ENCODE assay signal across 16 cellular contexts in genomic region chr4:105135746-105136145, GRCh38. TPM values are rescaled to one million over a fixed set of nuclear protein-coding genes. Genes with fewer than 3 reads are reported as not detected.
DNase-seq lines count a peak whose midpoint lies in the region; ATAC-seq, FAIRE-seq and TF ChIP-seq lines count a peak whose summit lies in the region.
"Had no signal": no experiment of that assay in that cellular context is flagged by ENCODE, and none has a peak within 500 bp of the region (broad histone marks: within the 10 kb centered on the region; RNA-seq: fewer than 3 reads in every experiment).

No MANE protein-coding gene starts in this region.

- H3K9me3 Mint-ChIP-seq in effector memory CD8-positive, alpha-beta T cell, result no peaks in the 10 kb centered on the region

- no peak for DNase-seq in GM12891 (ENCODE audit: insufficient read length, low spot score)
- DNase-seq in NOMO-1 treated with dmso at 0.1 percent for 144 hours (lab: John Stamatoyannopoulos, UW; ENCODE audit: unreplicated experiment), result peak; percentile 64
- DNase-seq in fibroblast of villous mesenchyme (ENCODE audit: low read depth), result peak; percentile 64
- no peak for DNase-seq in Right ventricle myocardium inferior (ENCODE audit: missing footprints)
- no peak for DNase-seq in effector memory CD8-positive, alpha-beta T cell
- DNase-seq in NCI-H2029 (lab: John Stamatoyannopoulos, UW), result no peak
- DNase-seq: activated T-cell treated with anti-CD3 and anti-CD28 coated beads for 4 hours, AML-193, NCI-H1105 treated with DMSO at 0.1 percent for 48 hours, NCI-H524, nucleus accumbens had no signal

- H3K4me3 ChIP-seq in fibroblast of villous mesenchyme (ENCODE audit: low read depth, low read length), result no peak overlapping the region
- H3K4me3 ChIP-seq: skin epidermis had no signal

- no peak overlapping the region for H3K4me3 Mint-ChIP-seq in effector memory CD8-positive, alpha-beta T cell

- FAIRE-seq in GM12891 (lab: Jason Lieb, UNC), result peak; percentile 76
- FAIRE-seq: colon, G401.6 had no signal

- no peak overlapping the region for H3K27ac Mint-ChIP-seq in effector memory CD8-positive, alpha-beta T cell

- H3K27me3 Mint-ChIP-seq in effector memory CD8-positive, alpha-beta T cell, result peaks cover 0 to 5% of the 10 kb centered on the region in 2 donors

- intact Hi-C loops in Right ventricle myocardium inferior (cut with DNase I), result no loop called here

- no peak for TF ChIP-seq CTCF in fibroblast of villous mesenchyme (IDR thresholded peaks at IDR 0.05; ENCODE audit: insufficient read depth, low read depth, low read length)

- H3K36me3 Mint-ChIP-seq in effector memory CD8-positive, alpha-beta T cell (ENCODE audit: insufficient read depth), result peaks cover 3% of the 10 kb centered on the region

- no peaks in the 10 kb centered on the region for H3K4me1 Mint-ChIP-seq in effector memory CD8-positive, alpha-beta T cell (ENCODE audit: low read depth in 2 of 2)

- ATAC-seq in HG02610 (IDR thresholded peaks at IDR 0.05; ENCODE audit: unreplicated experiment) (peak; percentile 52), Right ventricle myocardium inferior (no peak), HG02759 (IDR thresholded peaks at IDR 0.05; ENCODE audit: unreplicated experiment) (no peak)
- no peak for ATAC-seq in effector memory CD8-positive, alpha-beta T cell (replicated peaks)

- TF ChIP-seq POLR2A in GM12891 (IDR thresholded peaks at IDR 0.05; ENCODE audit: low read depth, low read length), result no peak

TF ChIP-seq in GM12891, 5 proteins besides CTCF, POLR2A, EP300 and RAD21:
- TF ChIP-seq POLR2AphosphoS5 (IDR thresholded peaks at IDR 0.05; ENCODE audit: low read depth, low read length), result no peak
- peak; percentile 78 for TF ChIP-seq SPI1 (IDR thresholded peaks at IDR 0.05; ENCODE audit: low read depth, low read length)
- TF ChIP-seq TAF1 (IDR thresholded peaks at IDR 0.05; ENCODE audit: low read depth, low read length), result no peak
- no peak for TF ChIP-seq POU2F2 (IDR thresholded peaks at IDR 0.05; ENCODE audit: low read depth, low read length)
- no peak for TF ChIP-seq PAX5 (IDR thresholded peaks at IDR 0.05; ENCODE audit: insufficient read depth, low read length, severe bottlenecking)

RNA-seq across cellular contexts. Expression of gene TET2, which starts 10.9 kb away (rescaled TPM):
- polyA plus RNA-seq in GM12891 (2012; ENCODE audit: low read depth, missing spikeins), result 7.3 TPM
- total RNA-seq in fibroblast of villous mesenchyme (16.8 and 18.1 TPM in 2 replicates), Right ventricle myocardium inferior (12.1 TPM)

Comparison
In these comparisons a context has a peak if more than half of its experiments do, and no peak if none do; other contexts are left out.
1. DNase-seq: peak in NOMO-1 treated with dmso at 0.1 percent for 144 hours (single experiment) and fibroblast of villous mesenchyme (single experiment); none in GM12891 (single experiment), Right ventricle myocardium inferior (single experiment), effector memory CD8-positive, alpha-beta T cell (0 of 3) and NCI-H2029 (single experiment).